In genomic region chr1:202361701-202362100, GRCh38 we compare ENCODE assay signal across 21 cellular contexts.
"Had no signal": no experiment of that assay in that cellular context is flagged by ENCODE, and none has a peak within 500 bp of the region (broad histone marks: within the 10 kb centered on the region; RNA-seq: fewer than 3 reads in every experiment).

No MANE protein-coding gene starts in this region.

- H3K27ac Mint-ChIP-seq: activated CD4-positive, alpha-beta T cell treated with anti-CD3 and anti-CD28 coated beads, Interleukin-2, amount 10 ng/mL, durations not matched to agents 24 days and 14 days; activated CD8-positive, alpha-beta T cell treated with anti-CD3 and anti-CD28 coated beads, Interleukin-2, amount 10 ng/mL, durations not matched to agents 7 days and 5 days; activated naive CD8-positive, alpha-beta T cell treated with anti-CD3 and anti-CD28 coated beads, Interleukin-2, amount 10 ng/mL, durations not matched to agents 7 days and 5 days; activated T-cell treated with anti-CD3 and anti-CD28 coated beads, Interleukin-2, amount 50 U/mL, for 24 hours; activated T-helper 2 cell treated with anti-CD3 and anti-CD28 coated beads, Interferon-gamma antibody, Interleukin-2, Interleukin-4, amounts not matched to agents 10 μg/mL and 5 μg/mL and 100 μg/mL, durations not matched to agents 14 hours and 24 hours and 36 hours; effector memory CD8-positive, alpha-beta T cell; naive thymus-derived CD8-positive, alpha-beta T cell; stimulated activated naive CD8-positive, alpha-beta T cell treated with anti-CD3 and anti-CD28 coated beads, Interleukin-15, amount 100 ng/mL, for 72 hours had no signal

- H3K4me1 ChIP-seq: suprapubic skin had no signal

- H3K27ac ChIP-seq: epithelial cell of prostate, ovary, suprapubic skin had no signal

- ATAC-seq: activated CD8-positive, alpha-beta T cell treated with anti-CD3 and anti-CD28 coated beads, Interleukin-2, amount 10 ng/mL, durations not matched to agents 7 days and 5 days; effector memory CD8-positive, alpha-beta T cell; naive thymus-derived CD8-positive, alpha-beta T cell; sciatic nerve; stimulated activated naive CD8-positive, alpha-beta T cell treated with anti-CD3 and anti-CD28 coated beads, Interleukin-15, amount 100 ng/mL, for 72 hours had no signal

- DNase-seq: activated CD4-positive, alpha-beta T cell treated with anti-CD3 and anti-CD28 coated beads, Interleukin-2, amount 10 ng/mL, durations not matched to agents 24 days and 14 days; activated CD8-positive, alpha-beta T cell treated with anti-CD3 and anti-CD28 coated beads, Interleukin-2, amount 10 ng/mL, durations not matched to agents 7 days and 5 days; activated naive CD4-positive, alpha-beta T cell treated with Interleukin-2 at 50 U/mL for 16 hours; activated naive CD8-positive, alpha-beta T cell treated with anti-CD3 and anti-CD28 coated beads, Interleukin-2, amount 10 ng/mL, durations not matched to agents 7 days and 5 days; activated T-cell treated with anti-CD3 and anti-CD28 coated beads, Interleukin-2, amount 50 U/mL, for 24 hours; amygdala; effector memory CD8-positive, alpha-beta T cell; foreskin fibroblast; hippocampal formation; mesendoderm; naive thymus-derived CD8-positive, alpha-beta T cell; ovary; stimulated activated CD4-positive, alpha-beta T cell treated with anti-CD3 and anti-CD28 coated beads, Interleukin-4, amount 100 ng/mL, for 1 hour; stimulated activated naive CD8-positive, alpha-beta T cell treated with anti-CD3 and anti-CD28 coated beads, Interleukin-15, amount 100 ng/mL, for 72 hours; T1000; trophoblast cell had no signal

- H3K4me3 Mint-ChIP-seq: activated CD4-positive, alpha-beta T cell treated with anti-CD3 and anti-CD28 coated beads, Interleukin-2, amount 10 ng/mL, durations not matched to agents 24 days and 14 days; activated CD8-positive, alpha-beta T cell treated with anti-CD3 and anti-CD28 coated beads, Interleukin-2, amount 10 ng/mL, durations not matched to agents 7 days and 5 days; activated naive CD8-positive, alpha-beta T cell treated with anti-CD3 and anti-CD28 coated beads, Interleukin-2, amount 10 ng/mL, durations not matched to agents 7 days and 5 days; activated T-cell treated with anti-CD3 and anti-CD28 coated beads, Interleukin-2, amount 50 U/mL, for 24 hours; effector memory CD8-positive, alpha-beta T cell; naive thymus-derived CD8-positive, alpha-beta T cell; stimulated activated naive CD8-positive, alpha-beta T cell treated with anti-CD3 and anti-CD28 coated beads, Interleukin-15, amount 100 ng/mL, for 72 hours had no signal

- H3K27me3 Mint-ChIP-seq: activated CD4-positive, alpha-beta T cell treated with anti-CD3 and anti-CD28 coated beads, Interleukin-2, amount 10 ng/mL, durations not matched to agents 24 days and 14 days; activated naive CD8-positive, alpha-beta T cell treated with anti-CD3 and anti-CD28 coated beads, Interleukin-2, amount 10 ng/mL, durations not matched to agents 7 days and 5 days; activated T-cell treated with anti-CD3 and anti-CD28 coated beads, Interleukin-2, amount 50 U/mL, for 24 hours; effector memory CD8-positive, alpha-beta T cell; naive thymus-derived CD8-positive, alpha-beta T cell; stimulated activated naive CD8-positive, alpha-beta T cell treated with anti-CD3 and anti-CD28 coated beads, Interleukin-15, amount 100 ng/mL, for 72 hours had no signal

- H3K36me3 ChIP-seq: ovary, suprapubic skin had no signal

- H3K27me3 ChIP-seq: ovary, suprapubic skin had no signal

- H3K4me3 ChIP-seq: ovary, smooth muscle cell, suprapubic skin had no signal

- H3K4me1 Mint-ChIP-seq: activated CD4-positive, alpha-beta T cell treated with anti-CD3 and anti-CD28 coated beads, Interleukin-2, amount 10 ng/mL, durations not matched to agents 24 days and 14 days; stimulated activated naive CD8-positive, alpha-beta T cell treated with anti-CD3 and anti-CD28 coated beads, Interleukin-15, amount 100 ng/mL, for 72 hours had no signal

- H3K36me3 Mint-ChIP-seq: activated naive CD8-positive, alpha-beta T cell treated with anti-CD3 and anti-CD28 coated beads, Interleukin-2, amount 10 ng/mL, durations not matched to agents 7 days and 5 days; naive thymus-derived CD8-positive, alpha-beta T cell had no signal

- H3K9me3 Mint-ChIP-seq: activated CD4-positive, alpha-beta T cell treated with anti-CD3 and anti-CD28 coated beads, Interleukin-2, amount 10 ng/mL, durations not matched to agents 24 days and 14 days; activated naive CD8-positive, alpha-beta T cell treated with anti-CD3 and anti-CD28 coated beads, Interleukin-2, amount 10 ng/mL, durations not matched to agents 7 days and 5 days; activated T-cell treated with anti-CD3 and anti-CD28 coated beads, Interleukin-2, amount 50 U/mL, for 24 hours; activated T-helper 2 cell treated with anti-CD3 and anti-CD28 coated beads, Interferon-gamma antibody, Interleukin-2, Interleukin-4, amounts not matched to agents 10 μg/mL and 5 μg/mL and 100 μg/mL, durations not matched to agents 14 hours and 24 hours and 36 hours; effector memory CD8-positive, alpha-beta T cell; naive thymus-derived CD8-positive, alpha-beta T cell; stimulated activated naive CD8-positive, alpha-beta T cell treated with anti-CD3 and anti-CD28 coated beads, Interleukin-15, amount 100 ng/mL, for 72 hours had no signal

- H3K9me3 ChIP-seq: ovary, suprapubic skin had no signal
